ENCODE assay signal across 13 cellular contexts in the genomic region with DNA sequence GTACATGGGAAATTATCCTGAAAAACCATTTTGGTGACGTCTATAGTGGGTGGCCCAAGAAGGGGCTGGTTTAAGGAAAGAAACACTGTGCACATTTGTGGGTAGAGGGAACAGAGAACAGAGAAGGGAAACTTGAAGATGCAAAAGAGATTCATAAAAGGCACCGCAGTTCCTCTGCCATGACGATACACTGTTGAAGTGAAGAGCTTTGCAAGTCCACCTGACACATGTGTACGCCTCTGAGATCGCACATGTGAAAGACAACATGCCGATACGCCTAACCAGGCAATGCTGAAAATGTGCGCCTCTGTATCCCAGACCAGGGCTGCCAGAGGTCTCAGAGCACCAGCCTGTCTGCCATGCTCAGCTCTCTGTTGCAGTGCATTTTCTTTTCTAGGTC.
A peak's percentile ranks its signal among the peaks of the same experiment; 100 is the strongest.
DNase-seq lines count a peak whose midpoint lies in the region; ATAC-seq and TF ChIP-seq lines count a peak whose summit lies in the region.
"Had no signal": no experiment of that assay in that cellular context is flagged by ENCODE, and none has a peak within 500 bp of the region (broad histone marks: within the 10 kb centered on the region; RNA-seq: fewer than 3 reads in every experiment).

No MANE protein-coding gene starts in this region.

- H3K9ac ChIP-seq in OCI-LY3 (ENCODE audit: low read length) = peak overlapping the region; percentile 38
- H3K9ac ChIP-seq: BLaER1 treated with 17β-estradiol and CSF1 and Interleukin-3, amounts not matched to agents 10 nM and 100 nM had no signal

- peak; percentile 97 for ATAC-seq in GM18508 (IDR thresholded peaks at IDR 0.05; ENCODE audit: insufficient read depth, unreplicated experiment)
- ATAC-seq in GM21367 (IDR thresholded peaks at IDR 0.05; ENCODE audit: unreplicated experiment) = peak; percentile 97
- ATAC-seq in HG02981 (IDR thresholded peaks at IDR 0.05; ENCODE audit: unreplicated experiment) = peak; percentile 98
- no peak for ATAC-seq in activated T-helper 17 cell treated with anti-CD3 and anti-CD28 coated beads, Interleukin-2, amount 50 U/mL, for 72 hours (replicated peaks)
- ATAC-seq: activated naive CD8-positive, alpha-beta T cell treated with anti-CD3 and anti-CD28 coated beads, Interleukin-2, amount 50 U/mL, for 24 hours had no signal

- H3K79me2 ChIP-seq in OCI-LY3 (ENCODE audit: low read length) = no peaks in the 10 kb centered on the region

- H3K4me2 ChIP-seq in OCI-LY3 (ENCODE audit: low read length) = peak overlapping the region; percentile 80

- peaks cover 0 to 2% (median 0%) of the 10 kb centered on the region in 3 donors for H3K27me3 Mint-ChIP-seq in immature natural killer cell (ENCODE audit: low read depth in 3 of 3)
- no peaks in the 10 kb centered on the region for H3K27me3 Mint-ChIP-seq in activated T-helper 17 cell treated with anti-CD3 and anti-CD28 coated beads, Interleukin-2, amount 50 U/mL, for 72 hours
- H3K27me3 Mint-ChIP-seq: activated CD4-positive, alpha-beta memory T cell treated with anti-CD3 and anti-CD28 coated beads, Interleukin-2, amount 10 ng/mL, durations not matched to agents 7 days and 5 days; activated naive CD8-positive, alpha-beta T cell treated with anti-CD3 and anti-CD28 coated beads, Interleukin-2, amount 50 U/mL, for 24 hours had no signal

- DNase-seq in NCI-H2171 treated with DMSO at 0.1 percent for 48 hours (lab: John Stamatoyannopoulos, UW) (no peak), immature natural killer cell (no peak), NCI-H128 (lab: John Stamatoyannopoulos, UW; ENCODE audit: unreplicated experiment) (no peak)
- DNase-seq: activated CD4-positive, alpha-beta memory T cell treated with anti-CD3 and anti-CD28 coated beads, Interleukin-2, amount 10 ng/mL, durations not matched to agents 7 days and 5 days; activated naive CD8-positive, alpha-beta T cell treated with anti-CD3 and anti-CD28 coated beads, Interleukin-2, amount 50 U/mL, for 24 hours; hippocampal formation; NCI-H446 treated with DMSO at 0.1 percent for 48 hours had no signal

- no peaks in the 10 kb centered on the region for H3K9me3 ChIP-seq in OCI-LY3 (ENCODE audit: insufficient read depth, low read length)

- H3K36me3 Mint-ChIP-seq in immature natural killer cell = peaks cover 0 to 20% (median 15%) of the 10 kb centered on the region in 3 donors
- H3K36me3 Mint-ChIP-seq in activated T-helper 17 cell treated with anti-CD3 and anti-CD28 coated beads, Interleukin-2, amount 50 U/mL, for 72 hours (ENCODE audit: low read depth) = no peaks in the 10 kb centered on the region

- peak overlapping the region; percentile 56 for H3K4me3 ChIP-seq in OCI-LY3 (ENCODE audit: low read length)
- H3K4me3 ChIP-seq: BLaER1 treated with 17β-estradiol and CSF1 and Interleukin-3, amounts not matched to agents 10 nM and 100 nM had no signal

- H3K4me1 ChIP-seq in OCI-LY3 (ENCODE audit: low read length) = peaks cover 63% of the 10 kb centered on the region

- H2AFZ ChIP-seq in OCI-LY3 (ENCODE audit: low read depth, low read length) = no peak overlapping the region

- no peaks in the 10 kb centered on the region for H3K4me1 Mint-ChIP-seq in immature natural killer cell
- H3K4me1 Mint-ChIP-seq in activated T-helper 17 cell treated with anti-CD3 and anti-CD28 coated beads, Interleukin-2, amount 50 U/mL, for 72 hours = no peaks in the 10 kb centered on the region
- H3K4me1 Mint-ChIP-seq: activated CD4-positive, alpha-beta memory T cell treated with anti-CD3 and anti-CD28 coated beads, Interleukin-2, amount 10 ng/mL, durations not matched to agents 7 days and 5 days had no signal

- no peaks in the 10 kb centered on the region for H4K20me1 ChIP-seq in OCI-LY3 (ENCODE audit: insufficient read depth, low read length)
- H4K20me1 ChIP-seq: BLaER1 treated with 17β-estradiol and CSF1 and Interleukin-3, amounts not matched to agents 10 nM and 100 nM had no signal

- peaks cover 0 to 2% (median 0%) of the 10 kb centered on the region in 6 donors for H3K9me3 Mint-ChIP-seq in immature natural killer cell
- H3K9me3 Mint-ChIP-seq in activated T-helper 17 cell treated with anti-CD3 and anti-CD28 coated beads, Interleukin-2, amount 50 U/mL, for 72 hours = peaks cover 4% of the 10 kb centered on the region
- H3K9me3 Mint-ChIP-seq: activated CD4-positive, alpha-beta memory T cell treated with anti-CD3 and anti-CD28 coated beads, Interleukin-2, amount 10 ng/mL, durations not matched to agents 7 days and 5 days; activated naive CD8-positive, alpha-beta T cell treated with anti-CD3 and anti-CD28 coated beads, Interleukin-2, amount 50 U/mL, for 24 hours had no signal

- H3K27ac ChIP-seq in OCI-LY3 (ENCODE audit: low read length) = peak overlapping the region; percentile 80
- H3K27ac ChIP-seq: BLaER1 treated with 17β-estradiol and CSF1 and Interleukin-3, amounts not matched to agents 10 nM and 100 nM had no signal

- no peak overlapping the region for H3K27ac Mint-ChIP-seq in immature natural killer cell
- no peak overlapping the region for H3K27ac Mint-ChIP-seq in activated T-helper 17 cell treated with anti-CD3 and anti-CD28 coated beads, Interleukin-2, amount 50 U/mL, for 72 hours
- H3K27ac Mint-ChIP-seq: activated CD4-positive, alpha-beta memory T cell treated with anti-CD3 and anti-CD28 coated beads, Interleukin-2, amount 10 ng/mL, durations not matched to agents 7 days and 5 days; activated naive CD8-positive, alpha-beta T cell treated with anti-CD3 and anti-CD28 coated beads, Interleukin-2, amount 50 U/mL, for 24 hours had no signal

- H3K36me3 ChIP-seq in OCI-LY3 (replicated peaks; ENCODE audit: low read depth, low read length) = peaks cover 13% of the 10 kb centered on the region

- H3K4me3 Mint-ChIP-seq in immature natural killer cell = no peak overlapping the region
- no peak overlapping the region for H3K4me3 Mint-ChIP-seq in activated T-helper 17 cell treated with anti-CD3 and anti-CD28 coated beads, Interleukin-2, amount 50 U/mL, for 72 hours
- H3K4me3 Mint-ChIP-seq: activated CD4-positive, alpha-beta memory T cell treated with anti-CD3 and anti-CD28 coated beads, Interleukin-2, amount 10 ng/mL, durations not matched to agents 7 days and 5 days; activated naive CD8-positive, alpha-beta T cell treated with anti-CD3 and anti-CD28 coated beads, Interleukin-2, amount 50 U/mL, for 24 hours had no signal

- no peaks in the 10 kb centered on the region for H3K27me3 ChIP-seq in OCI-LY3 (ENCODE audit: low read depth, low read length)
- H3K27me3 ChIP-seq: BLaER1 treated with 17β-estradiol and CSF1 and Interleukin-3, amounts not matched to agents 10 nM and 100 nM had no signal

- no peak for TF ChIP-seq CTCF in OCI-LY3 (IDR thresholded peaks at IDR 0.05; ENCODE audit: low read depth, low read length)
